Comparison of ENCODE assay signal across 20 cellular contexts in the genomic region with DNA sequence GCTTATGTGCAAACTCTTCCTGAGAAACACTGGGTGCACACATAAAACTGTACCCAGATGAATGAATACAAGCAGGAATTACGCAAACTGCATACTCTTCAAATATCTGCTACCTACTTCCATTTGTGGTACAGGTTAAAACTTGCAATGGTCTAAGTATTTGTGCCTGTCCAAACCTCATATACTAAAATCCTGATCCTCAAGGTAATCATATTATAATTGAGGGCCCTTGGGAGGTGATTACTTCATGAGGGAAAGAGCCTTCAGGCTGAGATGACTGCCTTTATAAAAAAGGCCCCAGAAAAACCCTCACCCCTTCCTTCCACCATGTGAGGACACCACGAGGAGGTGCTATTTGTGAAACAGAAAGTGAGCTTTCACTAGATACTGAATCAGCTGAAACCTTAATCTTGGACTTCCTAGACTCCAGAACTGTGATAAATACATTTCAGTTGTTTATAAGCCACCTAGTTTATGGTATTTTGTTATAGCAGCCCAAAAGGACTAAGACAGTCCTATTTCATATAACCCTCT.
A peak's percentile ranks its signal among the peaks of the same experiment; 100 is the strongest.
DNase-seq lines count a peak whose midpoint lies in the region; TF ChIP-seq lines count a peak whose summit lies in the region.
"Had no signal": no experiment of that assay in that cellular context is flagged by ENCODE, and none has a peak within 500 bp of the region (broad histone marks: within the 10 kb centered on the region; RNA-seq: fewer than 3 reads in every experiment).

No MANE protein-coding gene starts in this region.

- no peaks in the 10 kb centered on the region for H3K4me1 ChIP-seq in OCI-LY3 (ENCODE audit: low read length)
- H3K4me1 ChIP-seq: BE2C had no signal

- H3K4me3 ChIP-seq in OCI-LY3 (ENCODE audit: low read length) (no peak overlapping the region), choroid plexus epithelial cell (ENCODE audit: low read depth, low read length) (no peak overlapping the region), WERI-Rb-1 (ENCODE audit: low read depth, low read length) (no peak overlapping the region)
- H3K4me3 ChIP-seq: GM23248, SK-N-MC had no signal

- no peaks in the 10 kb centered on the region for H4K20me1 ChIP-seq in OCI-LY3 (ENCODE audit: insufficient read depth, low read length)

- TF ChIP-seq CTCF in OCI-LY3 (IDR thresholded peaks at IDR 0.05; ENCODE audit: low read depth, low read length), result peak; percentile 23; the same call in 1 of the 2 replicates
- no peak for TF ChIP-seq CTCF in choroid plexus epithelial cell (conservative IDR thresholded peaks at IDR 0.05; ENCODE audit: low read depth, low read length)
- TF ChIP-seq CTCF in WERI-Rb-1 (IDR thresholded peaks at IDR 0.05; ENCODE audit: low read depth, low read length), result no peak

- H3K36me3 ChIP-seq in OCI-LY3 (replicated peaks; ENCODE audit: low read depth, low read length), result no peaks in the 10 kb centered on the region
- H3K36me3 ChIP-seq in WERI-Rb-1, result no peaks in the 10 kb centered on the region
- H3K36me3 ChIP-seq: BE2C had no signal

- no peak overlapping the region for H3K9ac ChIP-seq in OCI-LY3 (ENCODE audit: low read length)
- H3K9ac ChIP-seq: GM23248 had no signal

- no peak overlapping the region for H3K4me2 ChIP-seq in OCI-LY3 (ENCODE audit: low read length)

- no peak overlapping the region for H3K27ac ChIP-seq in OCI-LY3 (ENCODE audit: low read length)
- no peak overlapping the region for H3K27ac ChIP-seq in WERI-Rb-1
- H3K27ac ChIP-seq: GM23248, SK-N-MC had no signal

- H3K79me2 ChIP-seq in OCI-LY3 (ENCODE audit: low read length), result no peaks in the 10 kb centered on the region

- no peaks in the 10 kb centered on the region for H3K27me3 ChIP-seq in OCI-LY3 (ENCODE audit: low read depth, low read length)
- no peaks in the 10 kb centered on the region for H3K27me3 ChIP-seq in WERI-Rb-1 (ENCODE audit: insufficient read depth, low read depth, severe bottlenecking)
- H3K27me3 ChIP-seq: BE2C had no signal

- no peaks in the 10 kb centered on the region for H3K9me3 ChIP-seq in OCI-LY3 (ENCODE audit: insufficient read depth, low read length)
- H3K9me3 ChIP-seq in WERI-Rb-1 (ENCODE audit: severe bottlenecking), result no peaks in the 10 kb centered on the region
- H3K9me3 ChIP-seq: BE2C had no signal

- DNase-seq in SKM-1 (lab: John Stamatoyannopoulos, UW; ENCODE audit: unreplicated experiment) (peak; percentile 13), SKM-1 treated with dmso at 0.1 percent for 144 hours (lab: John Stamatoyannopoulos, UW; ENCODE audit: unreplicated experiment) (no peak), choroid plexus epithelial cell (ENCODE audit: low read depth) (peak; percentile 2), WERI-Rb-1 (no peak), NCI-H82 (lab: John Stamatoyannopoulos, UW) (no peak), NCI-H69 (lab: John Stamatoyannopoulos, UW) (no peak)
- DNase-seq: BE2C; CD4-positive, CD25-positive, alpha-beta regulatory T cell; COR-L47; GF-D8; GM23248; KBM-7; NCI-H1417 treated with DMSO at 0.1 percent for 48 hours; NCI-H187 treated with DMSO at 0.1 percent for 48 hours; NCI-H2171; NCI-H526 treated with DMSO at 0.1 percent for 48 hours; Right ventricle myocardium superior; T-cell had no signal

- 0 out of 2 replicates have a peak overlapping the region, but pooled peaks have one; percentile 14 for H2AFZ ChIP-seq in OCI-LY3 (ENCODE audit: low read depth, low read length)
- H2AFZ ChIP-seq: GM23248 had no signal

Comparison
In these comparisons a context has a peak if more than half of its experiments do, and no peak if none do; other contexts are left out.
1. DNase-seq: peak in SKM-1 (single experiment) and choroid plexus epithelial cell (single experiment); none in SKM-1 treated with dmso at 0.1 percent for 144 hours (single experiment), WERI-Rb-1 (single experiment), NCI-H82 (single experiment) and NCI-H69 (single experiment).